In the genomic region with DNA sequence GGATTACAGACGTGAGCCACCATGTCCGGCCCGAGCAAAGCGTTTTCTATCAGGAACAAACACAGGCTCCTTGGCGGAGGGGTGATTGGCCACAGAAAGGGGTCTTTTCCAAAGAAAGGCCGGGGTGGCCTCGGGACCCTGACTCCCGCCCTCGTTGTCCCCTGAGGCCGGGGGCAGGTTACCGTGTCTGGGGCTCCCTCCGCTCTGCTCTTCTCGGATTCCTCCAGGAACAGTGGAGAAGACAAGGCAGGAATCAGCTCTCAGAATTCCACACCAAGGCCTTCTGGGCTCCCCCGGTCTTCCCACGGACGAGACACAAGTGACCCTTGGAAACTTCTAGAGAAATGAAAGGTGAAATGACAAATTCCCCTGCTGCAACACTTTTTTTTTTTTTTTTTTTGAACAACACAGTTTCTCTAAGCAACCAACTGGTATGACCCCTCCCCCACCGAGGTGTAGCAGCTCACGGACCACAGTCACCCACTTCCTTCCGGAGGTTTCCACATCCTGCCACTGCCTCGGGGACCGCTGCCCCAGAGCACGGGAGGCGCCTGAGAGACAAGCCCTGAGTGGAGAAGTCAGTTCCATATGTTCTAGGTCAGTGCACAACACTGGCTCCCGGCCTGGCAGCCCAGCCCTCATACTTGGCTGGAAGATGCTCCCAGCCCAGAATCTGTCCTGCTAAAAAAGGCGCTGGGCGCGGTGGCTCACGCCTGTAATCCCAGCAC, we compare ENCODE assay signal across 8 cellular contexts. TPM values are rescaled to one million over a fixed set of nuclear protein-coding genes. Genes with fewer than 3 reads are reported as not detected.
DNase-seq lines count a peak whose midpoint lies in the region; ATAC-seq and TF ChIP-seq lines count a peak whose summit lies in the region.

No MANE protein-coding gene starts in this region.

- no peaks in the 10 kb centered on the region for H3K27me3 ChIP-seq in CD4-positive, alpha-beta T cell (ENCODE audit: control insufficient read depth, insufficient read depth, low read length)

- peaks cover 75% of the 10 kb centered on the region for H3K4me1 Mint-ChIP-seq in CD4-positive, alpha-beta T cell (ENCODE audit: low read depth)

- H3K4me3 Mint-ChIP-seq in CD4-positive, alpha-beta T cell = peak overlapping the region; percentile 93

- no peak for TF ChIP-seq CTCF in CD4-positive, alpha-beta T cell (IDR thresholded peaks at IDR 0.05)

- no peaks in the 10 kb centered on the region for H3K27me3 Mint-ChIP-seq in CD4-positive, alpha-beta T cell

- CTCF ChIA-PET in CD4-positive, alpha-beta T cell (lab: Charles Lee) = interaction anchor here (0.7 to 3.7 kb wide), 4 partner anchors 11 to 1062 kb away, joined by 3 to 21 read pairs (median 3); a partner anchor contains a TSS

- H3K36me3 Mint-ChIP-seq in CD4-positive, alpha-beta T cell (ENCODE audit: low read depth) = peaks cover 57% of the 10 kb centered on the region

- H3K9me3 Mint-ChIP-seq in CD4-positive, alpha-beta T cell = no peaks in the 10 kb centered on the region

- intact Hi-C loops in CD4-positive, alpha-beta T cell (cut with DNase I, micrococcal nuclease) = loop anchor here (1.0 to 5.0 kb wide), 5 partner anchors 11 to 203 kb away; a partner anchor contains a TSS
- intact Hi-C loops in left cardiac atrium (cut with DNase I) = no loop called here

- POLR2A ChIA-PET in CD4-positive, alpha-beta T cell (lab: Charles Lee) = interaction anchor here (0.8 to 6.9 kb wide), 15 partner anchors 10 to 950 kb away, joined by 3 to 153 read pairs (median 4); a partner anchor contains a TSS

- H3K27ac Mint-ChIP-seq in CD4-positive, alpha-beta T cell = peak overlapping the region; percentile 97

- peak; percentile 83 to 96 (median 88) for DNase-seq in CD4-positive, alpha-beta T cell
- DNase-seq in H4 (ENCODE audit: low spot score) (peak; percentile 71), OCI-M1 (lab: John Stamatoyannopoulos, UW) (peak; percentile 79), left cardiac atrium (peak; percentile 78), NCI-H2171 (lab: John Stamatoyannopoulos, UW) (no peak)
- peak; percentile 87 for DNase-seq in activated T-helper 1 cell treated with anti-CD3 and anti-CD28 coated beads, Interleukin-2, amount 50 U/mL, for 16 hours (ENCODE audit: low read depth in 1 of 2, low spot score in 1 of 2)
- DNase-seq in stimulated activated CD4-positive, alpha-beta T cell treated with anti-CD3 and anti-CD28 coated beads, Interleukin-2, amount 100 ng/mL, for 4 hours (ENCODE audit: low read depth) = peak; percentile 86

- H3K27ac ChIP-seq in CD4-positive, alpha-beta T cell (ENCODE audit: low read depth, low read length) = peak overlapping the region; percentile 98

- peak; percentile 59 for ATAC-seq in CD4-positive, alpha-beta T cell (ENCODE audit: poor library complexity)
- ATAC-seq in left cardiac atrium (peak; percentile 56 to 64), HG03039 (IDR thresholded peaks at IDR 0.05; ENCODE audit: unreplicated experiment) (no peak)

- H3K9me3 ChIP-seq in CD4-positive, alpha-beta T cell (ENCODE audit: control insufficient read depth, low read length) = no peaks in the 10 kb centered on the region

RNA-seq across cellular contexts. Expression of a gene that starts 11.0 kb away (rescaled TPM):
- total RNA-seq in CD4-positive, alpha-beta T cell = 10 to 100 TPM; 96.4 to 97.3 TPM
- total RNA-seq in H4 (2014; rRNA removed; shearing (Covaris generic)) = 3.8 and 9.0 TPM in 2 replicates
- total RNA-seq in left cardiac atrium = 10 to 100 TPM; 24.9 to 28.6 TPM

RNA-seq across cellular contexts. Expression of a gene that starts 11.6 kb away (rescaled TPM):
- 10 to 100 TPM; 17.4 to 17.9 TPM for total RNA-seq in CD4-positive, alpha-beta T cell
- 1.3 and 4.2 TPM in 2 replicates for total RNA-seq in H4 (2014; rRNA removed; shearing (Covaris generic))
- 1 to 10 TPM in 1 of 2 donors, under 1 TPM in 1; 0.89 to 2.3 TPM for total RNA-seq in left cardiac atrium

RNA-seq across cellular contexts. Expression of a gene that starts 34.1 kb away (rescaled TPM):
- 100 to 1,000 TPM; 325 to 347 TPM for total RNA-seq in CD4-positive, alpha-beta T cell
- total RNA-seq in H4 (2014; rRNA removed; shearing (Covaris generic)) = 33.9 and 49.6 TPM in 2 replicates
- 100 to 1,000 TPM; 127 to 174 TPM for total RNA-seq in left cardiac atrium

Comparison
In these comparisons a context has a peak if more than half of its experiments do, and no peak if none do; other contexts are left out.
1. intact Hi-C loops: an anchor here in CD4-positive, alpha-beta T cell (1.0 to 5.0 kb wide); none called in left cardiac atrium.